Comparison of ENCODE assay signal across 2 cellular contexts in the genomic region with DNA sequence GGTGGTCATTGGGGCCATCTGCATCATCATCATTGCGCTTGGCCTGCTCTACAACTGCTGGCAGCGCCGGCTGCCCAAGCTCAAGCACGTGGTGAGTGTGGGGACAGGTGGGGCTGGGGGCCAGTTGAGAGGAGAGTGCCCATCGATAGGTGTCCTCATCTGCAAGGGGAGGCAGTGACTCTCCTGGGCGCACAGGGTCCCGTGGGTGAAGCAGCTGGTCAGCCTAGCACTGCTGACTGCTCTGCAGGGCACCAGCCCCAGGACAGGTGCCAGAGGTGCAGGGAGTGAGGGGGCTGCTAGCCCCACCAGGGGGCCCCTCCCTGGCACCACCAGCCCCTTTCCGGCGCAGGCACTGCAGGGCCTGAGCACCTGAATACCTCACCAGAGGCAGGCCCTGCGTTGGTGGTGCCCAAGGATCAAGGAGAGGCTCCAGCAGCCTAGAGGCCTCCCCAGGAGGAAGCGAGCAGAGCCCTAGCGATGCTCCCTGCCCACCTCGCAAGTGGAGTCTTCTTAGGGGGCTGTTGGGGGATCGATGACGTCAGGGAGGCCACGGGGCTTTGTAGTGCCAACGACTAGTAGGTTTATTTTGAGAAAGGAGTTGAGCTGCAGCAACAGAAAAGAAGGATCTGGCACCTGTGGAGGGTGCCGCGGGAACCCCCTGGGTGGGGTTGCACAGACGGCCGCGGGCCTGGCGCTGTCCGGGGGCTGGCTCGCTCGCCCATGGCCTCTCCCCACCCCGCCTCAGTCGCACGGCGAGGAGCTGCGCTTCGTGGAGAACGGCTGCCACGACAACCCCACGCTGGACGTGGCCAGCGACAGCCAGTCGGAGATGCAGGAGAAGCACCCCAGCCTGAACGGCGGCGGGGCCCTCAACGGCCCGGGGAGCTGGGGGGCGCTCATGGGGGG.
TF ChIP-seq lines count a peak whose summit lies in the region.

No MANE protein-coding gene starts in this region.

TF ChIP-seq in SK-N-SH, 30 proteins besides CTCF, POLR2A, EP300 and RAD21 (continued from another document):
- TF ChIP-seq, protein P1, sequence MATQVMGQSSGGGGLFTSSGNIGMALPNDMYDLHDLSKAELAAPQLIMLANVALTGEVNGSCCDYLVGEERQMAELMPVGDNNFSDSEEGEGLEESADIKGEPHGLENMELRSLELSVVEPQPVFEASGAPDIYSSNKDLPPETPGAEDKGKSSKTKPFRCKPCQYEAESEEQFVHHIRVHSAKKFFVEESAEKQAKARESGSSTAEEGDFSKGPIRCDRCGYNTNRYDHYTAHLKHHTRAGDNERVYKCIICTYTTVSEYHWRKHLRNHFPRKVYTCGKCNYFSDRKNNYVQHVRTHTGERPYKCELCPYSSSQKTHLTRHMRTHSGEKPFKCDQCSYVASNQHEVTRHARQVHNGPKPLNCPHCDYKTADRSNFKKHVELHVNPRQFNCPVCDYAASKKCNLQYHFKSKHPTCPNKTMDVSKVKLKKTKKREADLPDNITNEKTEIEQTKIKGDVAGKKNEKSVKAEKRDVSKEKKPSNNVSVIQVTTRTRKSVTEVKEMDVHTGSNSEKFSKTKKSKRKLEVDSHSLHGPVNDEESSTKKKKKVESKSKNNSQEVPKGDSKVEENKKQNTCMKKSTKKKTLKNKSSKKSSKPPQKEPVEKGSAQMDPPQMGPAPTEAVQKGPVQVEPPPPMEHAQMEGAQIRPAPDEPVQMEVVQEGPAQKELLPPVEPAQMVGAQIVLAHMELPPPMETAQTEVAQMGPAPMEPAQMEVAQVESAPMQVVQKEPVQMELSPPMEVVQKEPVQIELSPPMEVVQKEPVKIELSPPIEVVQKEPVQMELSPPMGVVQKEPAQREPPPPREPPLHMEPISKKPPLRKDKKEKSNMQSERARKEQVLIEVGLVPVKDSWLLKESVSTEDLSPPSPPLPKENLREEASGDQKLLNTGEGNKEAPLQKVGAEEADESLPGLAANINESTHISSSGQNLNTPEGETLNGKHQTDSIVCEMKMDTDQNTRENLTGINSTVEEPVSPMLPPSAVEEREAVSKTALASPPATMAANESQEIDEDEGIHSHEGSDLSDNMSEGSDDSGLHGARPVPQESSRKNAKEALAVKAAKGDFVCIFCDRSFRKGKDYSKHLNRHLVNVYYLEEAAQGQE (IDR thresholded peaks at IDR 0.05; ENCODE audit: low read depth, low read length): no peak
- TF ChIP-seq SIN3A (IDR thresholded peaks at IDR 0.05; ENCODE audit: borderline replicate concordance, low read depth, low read length): no peak
- TF ChIP-seq NRF1 (IDR thresholded peaks at IDR 0.05; ENCODE audit: low read depth, low read length): no peak

TF ChIP-seq in SK-N-SH treated with all-trans-retinoic acid at 6 μM for 48 hours, 23 proteins besides CTCF, POLR2A, EP300 and RAD21 (continued from another document):
- TF ChIP-seq, protein P2, sequence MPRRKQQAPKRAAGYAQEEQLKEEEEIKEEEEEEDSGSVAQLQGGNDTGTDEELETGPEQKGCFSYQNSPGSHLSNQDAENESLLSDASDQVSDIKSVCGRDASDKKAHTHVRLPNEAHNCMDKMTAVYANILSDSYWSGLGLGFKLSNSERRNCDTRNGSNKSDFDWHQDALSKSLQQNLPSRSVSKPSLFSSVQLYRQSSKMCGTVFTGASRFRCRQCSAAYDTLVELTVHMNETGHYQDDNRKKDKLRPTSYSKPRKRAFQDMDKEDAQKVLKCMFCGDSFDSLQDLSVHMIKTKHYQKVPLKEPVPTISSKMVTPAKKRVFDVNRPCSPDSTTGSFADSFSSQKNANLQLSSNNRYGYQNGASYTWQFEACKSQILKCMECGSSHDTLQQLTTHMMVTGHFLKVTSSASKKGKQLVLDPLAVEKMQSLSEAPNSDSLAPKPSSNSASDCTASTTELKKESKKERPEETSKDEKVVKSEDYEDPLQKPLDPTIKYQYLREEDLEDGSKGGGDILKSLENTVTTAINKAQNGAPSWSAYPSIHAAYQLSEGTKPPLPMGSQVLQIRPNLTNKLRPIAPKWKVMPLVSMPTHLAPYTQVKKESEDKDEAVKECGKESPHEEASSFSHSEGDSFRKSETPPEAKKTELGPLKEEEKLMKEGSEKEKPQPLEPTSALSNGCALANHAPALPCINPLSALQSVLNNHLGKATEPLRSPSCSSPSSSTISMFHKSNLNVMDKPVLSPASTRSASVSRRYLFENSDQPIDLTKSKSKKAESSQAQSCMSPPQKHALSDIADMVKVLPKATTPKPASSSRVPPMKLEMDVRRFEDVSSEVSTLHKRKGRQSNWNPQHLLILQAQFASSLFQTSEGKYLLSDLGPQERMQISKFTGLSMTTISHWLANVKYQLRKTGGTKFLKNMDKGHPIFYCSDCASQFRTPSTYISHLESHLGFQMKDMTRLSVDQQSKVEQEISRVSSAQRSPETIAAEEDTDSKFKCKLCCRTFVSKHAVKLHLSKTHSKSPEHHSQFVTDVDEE (CRISPR knock-in tag; IDR thresholded peaks at IDR 0.05): no peak
- no peak for TF ChIP-seq GLIS3 (CRISPR knock-in tag; IDR thresholded peaks at IDR 0.05)
- no peak for TF ChIP-seq ARNTL (CRISPR knock-in tag; IDR thresholded peaks at IDR 0.05; ENCODE audit: borderline replicate concordance, low read depth)
- no peak for TF ChIP-seq CSDC2 (CRISPR knock-in tag; IDR thresholded peaks at IDR 0.05)
